Comparison of ENCODE assay signal across 8 cellular contexts in genomic region chr18:3449702-3450357, GRCh38. TPM values are rescaled to one million over a fixed set of nuclear protein-coding genes. Genes with fewer than 3 reads are reported as not detected.
DNase-seq lines count a peak whose midpoint lies in the region; ATAC-seq and TF ChIP-seq lines count a peak whose summit lies in the region.

TGIF1 (plus strand) TSS chr18:3450172; CDS start chr18:3450490, 318 bp downstream.

- no peaks in the 10 kb centered on the region for H3K27me3 Mint-ChIP-seq in activated T-cell treated with anti-CD3 and anti-CD28 coated beads, Interleukin-2, amount 50 U/mL, for 24 hours

- H3K9me3 Mint-ChIP-seq in activated T-cell treated with anti-CD3 and anti-CD28 coated beads, Interleukin-2, amount 50 U/mL, for 24 hours, result no peaks in the 10 kb centered on the region

- ATAC-seq in GM21526 (IDR thresholded peaks at IDR 0.05; ENCODE audit: low FRiP score, unreplicated experiment), result peak; percentile 10
- ATAC-seq in stimulated activated naive CD8-positive, alpha-beta T cell treated with anti-CD3 and anti-CD28 coated beads, Interleukin-15, Interleukin-2, amounts not matched to agents 100 U/mL and 50 U/mL, for 24 hours, result no peak

- peak within 1 kb of the TSS; percentile 99 for H3K27ac Mint-ChIP-seq in activated T-cell treated with anti-CD3 and anti-CD28 coated beads, Interleukin-2, amount 50 U/mL, for 24 hours

- peaks cover 59% of the 10 kb centered on the region for H3K4me1 Mint-ChIP-seq in activated T-cell treated with anti-CD3 and anti-CD28 coated beads, Interleukin-2, amount 50 U/mL, for 24 hours (ENCODE audit: low read depth)

- peak within 1 kb of the TSS; percentile 93 for H3K4me3 Mint-ChIP-seq in activated T-cell treated with anti-CD3 and anti-CD28 coated beads, Interleukin-2, amount 50 U/mL, for 24 hours

- peak within 1 kb of the TSS; percentile 98 for H3K4me3 ChIP-seq in epithelial cell of proximal tubule (ENCODE audit: low read depth, low read length)
- peak within 1 kb of the TSS; percentile 93 for H3K4me3 ChIP-seq in mononuclear cell (ENCODE audit: low read length)

- peaks cover 67% of the 10 kb centered on the region for H3K4me1 ChIP-seq in mononuclear cell (ENCODE audit: insufficient read depth, low read length)

- peaks cover 33% of the 10 kb centered on the region for H3K36me3 Mint-ChIP-seq in activated T-cell treated with anti-CD3 and anti-CD28 coated beads, Interleukin-2, amount 50 U/mL, for 24 hours (ENCODE audit: low read depth)

- no peaks in the 10 kb centered on the region for H3K27me3 ChIP-seq in mononuclear cell (ENCODE audit: insufficient read depth, low read length)

- TF ChIP-seq CTCF in epithelial cell of proximal tubule (conservative IDR thresholded peaks at IDR 0.05; ENCODE audit: low read depth, low read length), result no peak

- H3K9me3 ChIP-seq in mononuclear cell (ENCODE audit: low read depth, low read length), result no peaks in the 10 kb centered on the region

- DNase-seq in AG08396 (ENCODE audit: low spot score) (peak; percentile 58), NCI-H510A treated with DMSO at 0.1 percent for 48 hours (lab: John Stamatoyannopoulos, UW) (peak; percentile 73), epithelial cell of proximal tubule (ENCODE audit: low read depth) (no peak), DMS114 treated with DMSO at 0.1 percent for 48 hours (lab: John Stamatoyannopoulos, UW; ENCODE audit: unreplicated experiment) (no peak)
- no peak for DNase-seq in activated T-cell treated with anti-CD3 and anti-CD28 coated beads, Interleukin-2, amount 50 U/mL, for 24 hours
- DNase-seq in stimulated activated naive CD8-positive, alpha-beta T cell treated with anti-CD3 and anti-CD28 coated beads, Interleukin-15, Interleukin-2, amounts not matched to agents 100 U/mL and 50 U/mL, for 24 hours, result peak; percentile 65

RNA-seq across cellular contexts. Expression of gene TGIF1, which starts in this region (rescaled TPM):
- 165 and 170 TPM in 2 replicates for total RNA-seq in epithelial cell of proximal tubule
- 91.2 TPM for total RNA-seq in mononuclear cell

Comparison
In these comparisons a context has a peak if more than half of its experiments do, and no peak if none do; other contexts are left out.
1. DNase-seq: peak in AG08396 (single experiment), NCI-H510A treated with DMSO at 0.1 percent for 48 hours (single experiment) and stimulated activated naive CD8-positive, alpha-beta T cell treated with anti-CD3 and anti-CD28 coated beads, Interleukin-15, Interleukin-2, amounts not matched to agents 100 U/mL and 50 U/mL, for 24 hours (single experiment); none in activated T-cell treated with anti-CD3 and anti-CD28 coated beads, Interleukin-2, amount 50 U/mL, for 24 hours (single experiment), epithelial cell of proximal tubule (single experiment) and DMS114 treated with DMSO at 0.1 percent for 48 hours (single experiment).